8 cellular contexts compared by ENCODE assay signal in genomic region chr3:4751057-4752051, GRCh38.
DNase-seq lines count a peak whose midpoint lies in the region; ATAC-seq and TF ChIP-seq lines count a peak whose summit lies in the region.

No MANE protein-coding gene starts in this region.

- no peaks in the 10 kb centered on the region for H3K9me2 ChIP-seq in neural cell (ENCODE audit: insufficient read depth, low read length)

- H3K9me3 ChIP-seq in esophagus (ENCODE audit: control insufficient read depth in 2 of 2, insufficient read depth in 1 of 2, low read depth in 1 of 2, low read length in 1 of 2) = no peaks in the 10 kb centered on the region
- no peaks in the 10 kb centered on the region for H3K9me3 ChIP-seq in neural cell (ENCODE audit: low read length)

- H3K27ac ChIP-seq in esophagus (ENCODE audit: low read depth in 2 of 2, low read length in 1 of 2) (peak overlapping the region; percentile 87 to 99), neural cell (ENCODE audit: low read length) (peak overlapping the region; percentile 45)

- TF ChIP-seq RAD21 in neural cell (conservative IDR thresholded peaks at IDR 0.05) = no peak

- no peaks in the 10 kb centered on the region for H3K27me3 ChIP-seq in esophagus (ENCODE audit: control insufficient read depth in 1 of 2, insufficient read depth in 2 of 2, low read length in 2 of 2)
- H3K27me3 ChIP-seq in neural cell (ENCODE audit: insufficient read depth, low read depth, low read length) = no peaks in the 10 kb centered on the region

- TF ChIP-seq EP300 in neural cell (conservative IDR thresholded peaks at IDR 0.05; ENCODE audit: poor library complexity, severe bottlenecking) = no peak

- no peaks in the 10 kb centered on the region for H3F3A ChIP-seq in neural cell (ENCODE audit: insufficient read depth, low read length, poor library complexity, severe bottlenecking)

- peaks cover 5 to 7% of the 10 kb centered on the region in 2 donors for H3K4me1 ChIP-seq in esophagus (ENCODE audit: control insufficient read depth in 2 of 2, insufficient read depth in 2 of 2, low read length in 1 of 2)

- no peak overlapping the region for H3K4me2 ChIP-seq in neural cell (ENCODE audit: low read length)

- H3K9ac ChIP-seq in neural cell (ENCODE audit: low read length) = no peak overlapping the region

- H4K20me1 ChIP-seq in neural cell (ENCODE audit: insufficient read depth) = no peaks in the 10 kb centered on the region

- H2AFZ ChIP-seq in neural cell (ENCODE audit: low read depth, low read length) = peak overlapping the region; percentile 5

- TF ChIP-seq CTCF in neural cell (IDR thresholded peaks at IDR 0.05; ENCODE audit: poor library complexity, severe bottlenecking) = no peak

- 31 to 35% methylated on average over 12 of the region's 12 CpGs for WGBS in esophagus, 2 donors

- no peaks in the 10 kb centered on the region for H3K79me2 ChIP-seq in neural cell (replicated peaks; ENCODE audit: insufficient read depth, low read length)

- peak; percentile 20 for ATAC-seq in GM18868 (IDR thresholded peaks at IDR 0.05; ENCODE audit: unreplicated experiment)

- H3K36me3 ChIP-seq in esophagus (ENCODE audit: control insufficient read depth in 2 of 2, insufficient read depth in 2 of 2, low read length in 1 of 2) (no peaks in the 10 kb centered on the region), neural cell (ENCODE audit: insufficient read depth, low read length) (no peaks in the 10 kb centered on the region)

- DNase-seq in SW480 (ENCODE audit: low spot score) = peak; percentile 55
- DNase-seq in nucleus accumbens (lab: John Stamatoyannopoulos, UW) = no peak
- DNase-seq in stimulated activated CD4-positive, alpha-beta T cell treated with anti-CD3 and anti-CD28 coated beads, Interleukin-4, amount 100 ng/mL, for 4 hours = no peak
- DNase-seq in stimulated activated CD8-positive, alpha-beta memory T cell treated with anti-CD3 and anti-CD28 coated beads, Interleukin-4, amount 100 ng/mL, for 48 hours = no peak
- DNase-seq in NCI-H2029 (lab: John Stamatoyannopoulos, UW) = no peak

- peak overlapping the region in 1 of 2 donors; percentile 2 for H3K4me3 ChIP-seq in esophagus (ENCODE audit: low read depth in 1 of 2, low read length in 2 of 2)
- H3K4me3 ChIP-seq in neural cell (ENCODE audit: low read length) = no peak overlapping the region

TF ChIP-seq in neural cell, 6 proteins besides CTCF, POLR2A, EP300 and RAD21:
- TF ChIP-seq TAF1 (IDR thresholded peaks at IDR 0.05; ENCODE audit: low read depth) (no peak), POLR2AphosphoS5 (IDR thresholded peaks at IDR 0.05) (no peak), REST (IDR thresholded peaks at IDR 0.05; ENCODE audit: borderline replicate concordance) (no peak), MXI1 (conservative IDR thresholded peaks at IDR 0.05; ENCODE audit: poor library complexity, severe bottlenecking) (no peak), SMC3 (conservative IDR thresholded peaks at IDR 0.05; ENCODE audit: poor library complexity) (no peak), EZH2 (IDR thresholded peaks at IDR 0.05; ENCODE audit: borderline replicate concordance, insufficient read depth, low read length, poor library complexity, severe bottlenecking) (no peak)
TF ChIP-seq in neural cell: peak in this region for 0.
